Comparison of ENCODE assay signal across 12 cellular contexts in genomic region chr5:32388429-32389111, GRCh38. TPM values are rescaled to one million over a fixed set of nuclear protein-coding genes. Genes with fewer than 3 reads are reported as not detected.
DNase-seq lines count a peak whose midpoint lies in the region; ATAC-seq and TF ChIP-seq lines count a peak whose summit lies in the region.
"Had no signal": no experiment of that assay in that cellular context is flagged by ENCODE, and none has a peak within 500 bp of the region (broad histone marks: within the 10 kb centered on the region; RNA-seq: fewer than 3 reads in every experiment).

No MANE protein-coding gene starts in this region.

- DNase-seq in natural killer cell treated with Interleukin-12 subunit alpha and Interleukin-12 subunit beta and Interleukin-15 and Interleukin-18, amount 100 ng/mL, for 72 hours (ENCODE audit: low spot score) = no peak
- DNase-seq in natural killer cell (no peak), fibroblast of pulmonary artery (ENCODE audit: low read depth) (peak; percentile 82), omental fat pad (ENCODE audit: low spot score) (no peak), T-cell (no peak), COLO668 (lab: John Stamatoyannopoulos, UW; ENCODE audit: unreplicated experiment) (no peak), NCI-H226 (no peak)
- no peak for DNase-seq in activated CD4-positive, alpha-beta memory T cell treated with anti-CD3 and anti-CD28 coated beads for 36 hours
- DNase-seq: lower lobe of right lung; NCI-H2081 treated with DMSO at 0.1 percent for 48 hours; spleen; stimulated activated naive CD4-positive, alpha-beta T cell treated with Interleukin-2 at 50 U/mL for 16 hours had no signal

- peak overlapping the region; percentile 54 to 66 for H3K27ac Mint-ChIP-seq in natural killer cell treated with Interleukin-12 subunit alpha and Interleukin-12 subunit beta and Interleukin-15 and Interleukin-18, amount 100 ng/mL, for 72 hours
- H3K27ac Mint-ChIP-seq in natural killer cell (peak overlapping the region in 1 of 2 donors; percentile 53), T-cell (peak overlapping the region in 1 of 2 donors; percentile 72)
- H3K27ac Mint-ChIP-seq in activated CD4-positive, alpha-beta memory T cell treated with anti-CD3 and anti-CD28 coated beads for 36 hours = peak overlapping the region; percentile 87

- H3K4me3 ChIP-seq in fibroblast of pulmonary artery (replicated peaks; ENCODE audit: low read depth, low read length) = no peak overlapping the region
- H3K4me3 ChIP-seq: lower lobe of right lung, spleen had no signal

- no peaks in the 10 kb centered on the region for H3K27me3 Mint-ChIP-seq in natural killer cell treated with Interleukin-12 subunit alpha and Interleukin-12 subunit beta and Interleukin-15 and Interleukin-18, amount 100 ng/mL, for 72 hours
- H3K27me3 Mint-ChIP-seq in natural killer cell (ENCODE audit: low read depth in 2 of 2) = no peaks in the 10 kb centered on the region
- H3K27me3 Mint-ChIP-seq in activated CD4-positive, alpha-beta memory T cell treated with anti-CD3 and anti-CD28 coated beads for 36 hours = no peaks in the 10 kb centered on the region
- no peaks in the 10 kb centered on the region for H3K27me3 Mint-ChIP-seq in T-cell

- peak overlapping the region; percentile 3 for H3K4me3 Mint-ChIP-seq in natural killer cell treated with Interleukin-12 subunit alpha and Interleukin-12 subunit beta and Interleukin-15 and Interleukin-18, amount 100 ng/mL, for 72 hours
- H3K4me3 Mint-ChIP-seq in natural killer cell (no peak overlapping the region), T-cell (no peak overlapping the region)
- H3K4me3 Mint-ChIP-seq in activated CD4-positive, alpha-beta memory T cell treated with anti-CD3 and anti-CD28 coated beads for 36 hours = no peak overlapping the region

- intact Hi-C loops in natural killer cell (cut with micrococcal nuclease) = no loop called here
- intact Hi-C loops in activated CD4-positive, alpha-beta memory T cell treated with anti-CD3 and anti-CD28 coated beads for 36 hours (cut with micrococcal nuclease) = loop anchor here (1.0 to 5.0 kb wide), 2 partner anchors 55 to 209 kb away; no protein-coding TSS in a partner anchor

- POLR2A ChIA-PET in activated CD4-positive, alpha-beta memory T cell treated with anti-CD3 and anti-CD28 coated beads for 36 hours (lab: Charles Lee) = interaction anchor here (2.0 kb wide), 1 partner anchor 56 kb away, joined by 5 read pairs; the partner anchor contains the start of gene ZFR
- POLR2A ChIA-PET in T-cell (lab: Charles Lee) = interaction anchor here in 1 of 2 donors (0.6 kb wide), 1 partner anchor 218 kb away, joined by 4 read pairs; no protein-coding TSS in a partner anchor

- CTCF ChIA-PET in activated CD4-positive, alpha-beta memory T cell treated with anti-CD3 and anti-CD28 coated beads for 36 hours (lab: Charles Lee) = interaction anchor here (0.6 to 1.5 kb wide), 9 partner anchors 9 to 224 kb away, joined by 3 to 7 read pairs (median 3); no protein-coding TSS in a partner anchor
- CTCF ChIA-PET in T-cell (lab: Charles Lee) = no interaction called here

- peaks cover 33% of the 10 kb centered on the region for H3K36me3 Mint-ChIP-seq in natural killer cell treated with Interleukin-12 subunit alpha and Interleukin-12 subunit beta and Interleukin-15 and Interleukin-18, amount 100 ng/mL, for 72 hours
- H3K36me3 Mint-ChIP-seq in natural killer cell (peaks cover 24% of the 10 kb centered on the region), T-cell (peaks cover 56% of the 10 kb centered on the region)
- H3K36me3 Mint-ChIP-seq in activated CD4-positive, alpha-beta memory T cell treated with anti-CD3 and anti-CD28 coated beads for 36 hours = peaks cover 50% of the 10 kb centered on the region

- no peaks in the 10 kb centered on the region for H3K9me3 Mint-ChIP-seq in natural killer cell treated with Interleukin-12 subunit alpha and Interleukin-12 subunit beta and Interleukin-15 and Interleukin-18, amount 100 ng/mL, for 72 hours
- H3K9me3 Mint-ChIP-seq in natural killer cell (no peaks in the 10 kb centered on the region), T-cell (no peaks in the 10 kb centered on the region)
- H3K9me3 Mint-ChIP-seq in activated CD4-positive, alpha-beta memory T cell treated with anti-CD3 and anti-CD28 coated beads for 36 hours = no peaks in the 10 kb centered on the region

- H3K4me1 Mint-ChIP-seq in natural killer cell treated with Interleukin-12 subunit alpha and Interleukin-12 subunit beta and Interleukin-15 and Interleukin-18, amount 100 ng/mL, for 72 hours (ENCODE audit: low read depth in 2 of 2) = peaks cover 23 to 25% of the 10 kb centered on the region in 2 donors
- no peaks in the 10 kb centered on the region for H3K4me1 Mint-ChIP-seq in natural killer cell
- peaks cover 17% of the 10 kb centered on the region for H3K4me1 Mint-ChIP-seq in activated CD4-positive, alpha-beta memory T cell treated with anti-CD3 and anti-CD28 coated beads for 36 hours (ENCODE audit: low read depth)
- no peaks in the 10 kb centered on the region for H3K4me1 Mint-ChIP-seq in T-cell

- ATAC-seq in natural killer cell treated with Interleukin-12 subunit alpha and Interleukin-12 subunit beta and Interleukin-15 and Interleukin-18, amount 100 ng/mL, for 72 hours = no peak
- no peak for ATAC-seq in natural killer cell
- no peak for ATAC-seq in omental fat pad (ENCODE audit: low FRiP score)
- no peak for ATAC-seq in T-cell (replicated peaks in 1 of 4)
- ATAC-seq: lower lobe of right lung had no signal

- TF ChIP-seq CTCF in natural killer cell (IDR thresholded peaks at IDR 0.05) = no peak
- no peak for TF ChIP-seq CTCF in fibroblast of pulmonary artery (IDR thresholded peaks at IDR 0.05; ENCODE audit: low read length, missing control alignments)
- no peak for TF ChIP-seq CTCF in omental fat pad (IDR thresholded peaks at IDR 0.05)

RNA-seq across cellular contexts. Expression of gene ZFR, which starts 56.0 kb away (rescaled TPM):
- total RNA-seq in natural killer cell treated with Interleukin-12 subunit alpha and Interleukin-12 subunit beta and Interleukin-15 and Interleukin-18, amount 100 ng/mL, for 72 hours = 10 to 100 TPM; 58.2 to 70.5 TPM
- total RNA-seq in natural killer cell (10 to 100 TPM; 62.7 to 70.8 (median 62.7) TPM), omental fat pad (10 to 100 TPM; 76.4 to 98.4 (median 84.7) TPM), T-cell (10 to 100 TPM; 50.1 to 55.9 (median 54.2) TPM)
- total RNA-seq in activated CD4-positive, alpha-beta memory T cell treated with anti-CD3 and anti-CD28 coated beads for 36 hours = 10 to 100 TPM; 58.1 to 61.1 TPM
